Comparison of ENCODE assay signal across 8 cellular contexts in the genomic region with DNA sequence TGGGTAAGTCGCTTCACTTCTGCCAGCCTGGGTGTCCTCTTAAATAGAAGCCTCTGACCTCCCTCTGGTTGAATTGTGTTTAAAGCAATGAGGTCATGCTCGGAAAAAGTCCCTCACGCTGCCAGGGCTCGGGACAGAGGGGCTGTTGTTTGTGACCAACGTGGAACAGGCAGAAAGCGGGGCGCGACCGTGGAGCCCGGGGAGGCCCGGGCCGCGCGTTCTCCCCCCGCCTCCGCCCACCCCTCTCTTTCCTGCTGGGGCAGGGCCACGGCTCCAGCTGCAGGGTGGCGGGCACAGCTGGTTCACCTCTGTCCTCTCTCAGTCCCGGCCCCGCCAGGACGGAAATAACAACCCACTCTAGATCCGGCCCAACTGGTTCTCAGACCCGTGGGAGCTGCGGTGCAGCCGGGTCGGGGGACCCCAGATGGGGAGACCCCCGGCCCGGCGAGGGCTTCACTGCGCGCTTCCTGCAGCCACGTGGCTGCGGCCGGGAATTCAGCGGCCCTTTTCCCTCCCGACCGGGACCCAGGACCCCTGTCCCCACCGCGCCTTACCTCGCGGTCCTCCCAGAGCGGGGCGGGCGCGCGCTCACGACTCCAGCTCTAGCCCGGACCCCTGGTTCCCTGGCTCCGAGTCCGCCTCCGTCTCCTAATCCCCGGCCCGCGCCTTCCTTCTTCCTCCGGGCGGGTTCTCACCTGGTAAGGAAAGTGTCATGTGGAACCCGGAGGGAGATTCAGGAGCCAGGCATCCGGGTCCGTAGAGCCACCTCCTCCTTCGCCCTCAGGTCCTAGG. TPM values are rescaled to one million over a fixed set of nuclear protein-coding genes. Genes with fewer than 3 reads are reported as not detected.
A peak's percentile ranks its signal among the peaks of the same experiment; 100 is the strongest.
DNase-seq lines count a peak whose midpoint lies in the region; ATAC-seq and TF ChIP-seq lines count a peak whose summit lies in the region.

No MANE protein-coding gene starts in this region.

- peak; percentile 65 for ATAC-seq in stimulated activated effector memory CD8-positive, alpha-beta T cell treated with anti-CD3 and anti-CD28 coated beads, Interleukin-12 subunit alpha, Interleukin-12 subunit beta, amount 100 ng/mL, for 72 hours
- ATAC-seq in HG03469 (IDR thresholded peaks at IDR 0.05; ENCODE audit: unreplicated experiment), result no peak

- H3K4me1 ChIP-seq in breast epithelium, result peaks cover 5 to 8% of the 10 kb centered on the region in 2 donors

- no peaks in the 10 kb centered on the region for H3K36me3 ChIP-seq in breast epithelium

- TF ChIP-seq CTCF in HFF-Myc (IDR thresholded peaks at IDR 0.05; ENCODE audit: low read depth, low read length, missing control alignments), result no peak
- TF ChIP-seq CTCF in breast epithelium (IDR thresholded peaks at IDR 0.05), result no peak

- DNase-seq in HFF-Myc (ENCODE audit: extremely low read depth, low read depth) (no peak), breast epithelium (ENCODE audit: low spot score in 2 of 2) (no peak), islet precursor cell (peak; percentile 65), cerebellar cortex (ENCODE audit: low spot score) (no peak), NCI-H2107 (lab: John Stamatoyannopoulos, UW) (no peak)
- no peak for DNase-seq in stimulated activated effector memory CD8-positive, alpha-beta T cell treated with anti-CD3 and anti-CD28 coated beads, Interleukin-12 subunit alpha, Interleukin-12 subunit beta, amount 100 ng/mL, for 72 hours (ENCODE audit: low spot score in 2 of 2)
- DNase-seq in stimulated activated CD4-positive, alpha-beta T cell treated with anti-CD3 and anti-CD28 coated beads, Interleukin-15, amount 100 ng/mL, for 24 hours, result no peak

- H3K27me3 ChIP-seq in breast epithelium, result no peaks in the 10 kb centered on the region

- no peak for TF ChIP-seq POLR2A in breast epithelium (IDR thresholded peaks at IDR 0.05)

- peak overlapping the region; percentile 59 for H3K4me3 Mint-ChIP-seq in stimulated activated effector memory CD8-positive, alpha-beta T cell treated with anti-CD3 and anti-CD28 coated beads, Interleukin-12 subunit alpha, Interleukin-12 subunit beta, amount 100 ng/mL, for 72 hours

- H3K4me3 ChIP-seq in HFF-Myc (replicated peaks; ENCODE audit: low read depth, low read length) (peak overlapping the region; percentile 67), breast epithelium (peak overlapping the region; percentile 44 to 73 (median 61))

- no peak overlapping the region for H3K27ac Mint-ChIP-seq in stimulated activated effector memory CD8-positive, alpha-beta T cell treated with anti-CD3 and anti-CD28 coated beads, Interleukin-12 subunit alpha, Interleukin-12 subunit beta, amount 100 ng/mL, for 72 hours

- H3K4me1 Mint-ChIP-seq in stimulated activated effector memory CD8-positive, alpha-beta T cell treated with anti-CD3 and anti-CD28 coated beads, Interleukin-12 subunit alpha, Interleukin-12 subunit beta, amount 100 ng/mL, for 72 hours, result peaks cover 23% of the 10 kb centered on the region

- H3K36me3 Mint-ChIP-seq in stimulated activated effector memory CD8-positive, alpha-beta T cell treated with anti-CD3 and anti-CD28 coated beads, Interleukin-12 subunit alpha, Interleukin-12 subunit beta, amount 100 ng/mL, for 72 hours, result no peaks in the 10 kb centered on the region

- peak overlapping the region; percentile 86 to 92 for H3K27ac ChIP-seq in breast epithelium

- H3K9me3 ChIP-seq in breast epithelium, result no peaks in the 10 kb centered on the region

- H3K9me3 Mint-ChIP-seq in stimulated activated effector memory CD8-positive, alpha-beta T cell treated with anti-CD3 and anti-CD28 coated beads, Interleukin-12 subunit alpha, Interleukin-12 subunit beta, amount 100 ng/mL, for 72 hours, result no peaks in the 10 kb centered on the region

- intact Hi-C loops in breast epithelium (cut with DNase I; ENCODE audit: low total_unique reads), result loop anchor here (10.0 kb wide), 1 partner anchor 586 kb away; the partner anchor contains the start of gene PRKCG

RNA-seq across cellular contexts. Expression of gene CDC42EP5, which starts 1.9 kb away (rescaled TPM):
- 10 to 100 TPM in 2 of 3 donors, 1 to 10 TPM in 1; 8.8 to 40.6 (median 17.4) TPM for total RNA-seq in breast epithelium

RNA-seq across cellular contexts. Expression of gene LENG9, which starts 7.6 kb away (rescaled TPM):
- 1 to 10 TPM; 4.5 to 8.2 (median 4.8) TPM for total RNA-seq in breast epithelium

RNA-seq across cellular contexts. Expression of gene LENG8, which starts 22.2 kb away (rescaled TPM):
- 100 to 1,000 TPM in 2 of 3 donors, 10 to 100 TPM in 1; 82.9 to 204 (median 148) TPM for total RNA-seq in breast epithelium

RNA-seq across cellular contexts. Expression of gene LAIR2, which starts 31.4 kb away (rescaled TPM):
- not detected for total RNA-seq in breast epithelium

RNA-seq across cellular contexts. Expression of gene TTYH1, which starts 55.9 kb away (rescaled TPM):
- 1 to 10 TPM in 2 of 3 donors, under 1 TPM in 1; 0.48 to 4.6 (median 4.0) TPM for total RNA-seq in breast epithelium
